ENCODE assay signal across 12 cellular contexts in genomic region chr2:240784629-240785423, GRCh38.
"Had no signal": no experiment of that assay in that cellular context is flagged by ENCODE, and none has a peak within 500 bp of the region (broad histone marks: within the 10 kb centered on the region; RNA-seq: fewer than 3 reads in every experiment).

No MANE protein-coding gene starts in this region.

- DNase-seq: activated CD4-positive, alpha-beta T cell treated with anti-CD3 and anti-CD28 coated beads, Interleukin-2, amount 10 ng/mL, durations not matched to agents 7 days and 5 days; activated CD4-positive, CD25-positive, alpha-beta regulatory T cell; activated T-cell treated with anti-CD3 and anti-CD28 coated beads, Interleukin-2, amount 50 U/mL, for 1 hour; adrenal gland; erythroblast; mesendoderm; stimulated activated CD4-positive, alpha-beta T cell treated with anti-CD3 and anti-CD28 coated beads, Interleukin-4, amount 100 ng/mL, for 24 hours had no signal

- H3K4me1 ChIP-seq: adrenal gland, gastroesophageal sphincter, left lung, suprapubic skin had no signal

- H3K36me3 ChIP-seq: adrenal gland, cardiac muscle cell, gastroesophageal sphincter, left lung, suprapubic skin had no signal

- H3K27me3 ChIP-seq: adrenal gland, cardiac muscle cell had no signal

- H3K27ac ChIP-seq: adrenal gland, cardiac muscle cell, gastroesophageal sphincter, left lung, skin epidermis, suprapubic skin had no signal

- ATAC-seq: gastroesophageal sphincter, left lung had no signal

- H3K9me3 ChIP-seq: adrenal gland, gastroesophageal sphincter, left lung, suprapubic skin had no signal

- H3K4me3 ChIP-seq: adrenal gland, cardiac muscle cell, gastroesophageal sphincter, left lung, skin epidermis, suprapubic skin had no signal
